Comparison of ENCODE assay signal across 21 cellular contexts in the genomic region with DNA sequence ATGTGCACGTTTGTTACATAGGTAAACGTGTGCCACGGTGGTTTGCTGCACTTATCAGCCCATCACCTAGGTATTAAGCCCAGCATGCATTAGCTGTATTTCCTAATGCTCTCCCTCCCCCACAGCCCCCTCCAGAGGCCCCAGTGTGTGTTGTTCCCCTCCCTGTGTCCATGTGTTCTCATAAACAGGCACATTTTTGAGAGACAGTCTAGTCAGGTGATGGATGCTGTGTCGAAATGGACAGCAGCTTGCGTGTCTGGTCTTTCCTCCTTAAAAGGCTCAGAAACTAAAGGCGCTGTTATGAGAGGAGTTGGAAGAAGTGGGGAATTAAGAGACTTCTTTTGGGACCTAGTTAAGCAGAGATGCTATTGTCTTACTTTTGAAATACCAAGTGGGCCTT.
A peak's percentile ranks its signal among the peaks of the same experiment; 100 is the strongest.
DNase-seq lines count a peak whose midpoint lies in the region; ATAC-seq and TF ChIP-seq lines count a peak whose summit lies in the region.
"Had no signal": no experiment of that assay in that cellular context is flagged by ENCODE, and none has a peak within 500 bp of the region (broad histone marks: within the 10 kb centered on the region; RNA-seq: fewer than 3 reads in every experiment).

No MANE protein-coding gene starts in this region.

- H3K27ac Mint-ChIP-seq in endodermal cell (peak overlapping the region; percentile 32), type B pancreatic cell (peak overlapping the region; percentile 14)
- H3K27ac Mint-ChIP-seq: CD4-positive, alpha-beta T cell had no signal

- no peak overlapping the region for H3K27ac ChIP-seq in endodermal cell (ENCODE audit: low read depth, low read length)
- no peak overlapping the region for H3K27ac ChIP-seq in lower lobe of right lung
- no peak overlapping the region for H3K27ac ChIP-seq in gastrocnemius medialis
- H3K27ac ChIP-seq: 22Rv1, BLaER1 had no signal

- H3K4me3 Mint-ChIP-seq in endodermal cell, result no peak overlapping the region
- no peak overlapping the region for H3K4me3 Mint-ChIP-seq in type B pancreatic cell
- H3K4me3 Mint-ChIP-seq: CD4-positive, alpha-beta T cell had no signal

- H3K9me3 Mint-ChIP-seq in endodermal cell (no peaks in the 10 kb centered on the region), type B pancreatic cell (no peaks in the 10 kb centered on the region)
- H3K9me3 Mint-ChIP-seq: CD4-positive, alpha-beta T cell had no signal

- H3K36me3 ChIP-seq in endodermal cell (ENCODE audit: control insufficient read depth, insufficient read depth, low read length) (no peaks in the 10 kb centered on the region), lower lobe of right lung (no peaks in the 10 kb centered on the region), gastrocnemius medialis (no peaks in the 10 kb centered on the region)
- H3K36me3 ChIP-seq: BLaER1 had no signal

- peak; percentile 25 for TF ChIP-seq CTCF in endodermal cell (conservative IDR thresholded peaks at IDR 0.05)
- no peak for TF ChIP-seq CTCF in lower lobe of right lung (IDR thresholded peaks at IDR 0.05)
- no peak for TF ChIP-seq CTCF in type B pancreatic cell (conservative IDR thresholded peaks at IDR 0.05)
- TF ChIP-seq CTCF in gastrocnemius medialis (IDR thresholded peaks at IDR 0.05 in 4 of 5, conservative IDR thresholded peaks at IDR 0.05 in 1 of 5), result no peak

- in situ Hi-C loops in gastrocnemius medialis (cut with MboI; ENCODE audit: low sequenced_read_pairs in 4 of 4), result loop anchor here in 1 of 4 donors (10.0 kb wide), 1 partner anchor 509 kb away; no protein-coding TSS in a partner anchor

- DNase-seq in DMS 273 (lab: John Stamatoyannopoulos, UW; ENCODE audit: unreplicated experiment), result peak; percentile 9
- no peak for DNase-seq in DMS 273 treated with DMSO at 0.1 percent for 48 hours (lab: John Stamatoyannopoulos, UW)
- DNase-seq in endodermal cell, result no peak
- DNase-seq in lower lobe of right lung, result no peak
- no peak for DNase-seq in type B pancreatic cell (ENCODE audit: extremely low spot score, unreplicated experiment)
- DNase-seq in gastrocnemius medialis, result no peak
- no peak for DNase-seq in NCI-H1048 (lab: John Stamatoyannopoulos, UW)
- DNase-seq in EL, result no peak
- DNase-seq: ACHN; CD4-positive, alpha-beta T cell; COR-L47; DND-41; Karpas-422; NCI-H1417 treated with DMSO at 0.1 percent for 48 hours; NCI-H1930; NCI-H510A; SIG-M5 had no signal

- intact Hi-C loops in lower lobe of right lung (cut with DNase I), result no loop called here
- intact Hi-C loops in gastrocnemius medialis (cut with DNase I; ENCODE audit: low total_unique reads), result loop anchor here (10.0 kb wide), 1 partner anchor 319 kb away; no protein-coding TSS in a partner anchor

- no peak overlapping the region for H3K9ac ChIP-seq in endodermal cell (ENCODE audit: extremely low read depth, low read length, poor library complexity, severe bottlenecking)
- H3K9ac ChIP-seq: BLaER1 had no signal

- H3K27me3 Mint-ChIP-seq in endodermal cell (ENCODE audit: insufficient read depth) (no peaks in the 10 kb centered on the region), type B pancreatic cell (no peaks in the 10 kb centered on the region)
- H3K27me3 Mint-ChIP-seq: CD4-positive, alpha-beta T cell had no signal

- 87 to 91% methylated on average over 6 of the region's 6 CpGs for WGBS in endodermal cell (ENCODE audit: insufficient coverage in 1 of 2, insufficient read length in 1 of 2), 2 experiments

- H3K9me3 ChIP-seq in endodermal cell (ENCODE audit: control insufficient read depth, low read length) (no peaks in the 10 kb centered on the region), lower lobe of right lung (no peaks in the 10 kb centered on the region), gastrocnemius medialis (no peaks in the 10 kb centered on the region)
- H3K9me3 ChIP-seq: BLaER1 had no signal

- H3K4me1 Mint-ChIP-seq in endodermal cell (peaks cover 27% of the 10 kb centered on the region), type B pancreatic cell (ENCODE audit: unreplicated experiment) (peaks cover 21% of the 10 kb centered on the region)

- ATAC-seq in lower lobe of right lung (peak; percentile 21 to 25), gastrocnemius medialis (no peak)
- ATAC-seq: Panc1, SK-N-SH treated with all-trans-retinoic acid at 6 μM for 48 hours had no signal

- H3K4me1 ChIP-seq in endodermal cell (ENCODE audit: control insufficient read depth, insufficient read depth, low read length) (peaks cover 2% of the 10 kb centered on the region), lower lobe of right lung (no peaks in the 10 kb centered on the region), gastrocnemius medialis (peaks cover 0 to 13% of the 10 kb centered on the region in 2 donors)
- H3K4me1 ChIP-seq: BLaER1 had no signal

- no peaks in the 10 kb centered on the region for H3K36me3 Mint-ChIP-seq in endodermal cell (ENCODE audit: low read depth)
- no peaks in the 10 kb centered on the region for H3K36me3 Mint-ChIP-seq in type B pancreatic cell

- H3K27me3 ChIP-seq in endodermal cell (ENCODE audit: control insufficient read depth, insufficient read depth, low read length, poor library complexity, severe bottlenecking), result no peaks in the 10 kb centered on the region
- no peaks in the 10 kb centered on the region for H3K27me3 ChIP-seq in lower lobe of right lung (ENCODE audit: low read depth)
- no peaks in the 10 kb centered on the region for H3K27me3 ChIP-seq in gastrocnemius medialis
- H3K27me3 ChIP-seq: BLaER1 had no signal

- H3K4me3 ChIP-seq in endodermal cell (ENCODE audit: low read length) (no peak overlapping the region), lower lobe of right lung (no peak overlapping the region), gastrocnemius medialis (no peak overlapping the region)
- H3K4me3 ChIP-seq: BLaER1 had no signal

- TF ChIP-seq POLR2A in gastrocnemius medialis (IDR thresholded peaks at IDR 0.05), result no peak

Comparison
In these comparisons a context has a peak if more than half of its experiments do, and no peak if none do; other contexts are left out.
1. ATAC-seq: peak in lower lobe of right lung (2 of 2); none in gastrocnemius medialis (0 of 2).